20 cellular contexts compared by ENCODE assay signal in genomic region chr15:43293402-43293801, GRCh38. TPM values are rescaled to one million over a fixed set of nuclear protein-coding genes. Genes with fewer than 3 reads are reported as not detected.
DNase-seq lines count a peak whose midpoint lies in the region; ATAC-seq and TF ChIP-seq lines count a peak whose summit lies in the region.
"Had no signal": no experiment of that assay in that cellular context is flagged by ENCODE, and none has a peak within 500 bp of the region (broad histone marks: within the 10 kb centered on the region; RNA-seq: fewer than 3 reads in every experiment).

No MANE protein-coding gene starts in this region.

- no peaks in the 10 kb centered on the region for H3K36me3 ChIP-seq in thoracic aorta
- H3K36me3 ChIP-seq in right atrium auricular region, result no peaks in the 10 kb centered on the region

- H3K27me3 ChIP-seq in thoracic aorta (replicated peaks; ENCODE audit: insufficient read depth) (no peaks in the 10 kb centered on the region), right atrium auricular region (peaks cover 0 to 2% of the 10 kb centered on the region in 2 donors)
- H3K27me3 ChIP-seq: testis had no signal

- no peak overlapping the region for H3K27ac Mint-ChIP-seq in natural killer cell
- no peak overlapping the region for H3K27ac Mint-ChIP-seq in natural killer cell treated with Interleukin-12 subunit alpha and Interleukin-12 subunit beta and Interleukin-15 and Interleukin-18, amount 100 ng/mL, for 72 hours
- H3K27ac Mint-ChIP-seq in WTC11, result no peak overlapping the region

- TF ChIP-seq CTCF in natural killer cell (IDR thresholded peaks at IDR 0.05) (no peak), WTC11 (IDR thresholded peaks at IDR 0.05) (no peak), thoracic aorta (IDR thresholded peaks at IDR 0.05) (no peak), right atrium auricular region (IDR thresholded peaks at IDR 0.05) (no peak)

- H3K27ac ChIP-seq in thoracic aorta, result no peak overlapping the region
- H3K27ac ChIP-seq in right atrium auricular region, result no peak overlapping the region
- H3K27ac ChIP-seq: testis had no signal

- POLR2A ChIA-PET in WTC11 (lab: Charles Lee), result no interaction called here

- CTCF ChIA-PET in WTC11 (lab: Charles Lee), result interaction anchor here (1.0 to 1.7 kb wide), 6 partner anchors 8 to 89 kb away, joined by 3 to 14 read pairs (median 8); partner anchors contain the start of gene TGM7

- ATAC-seq in natural killer cell (peak in 2 of 3 donors; percentile 51 to 52), WTC11 (peak; percentile 95), thoracic aorta (ENCODE audit: insufficient number of reproducible peaks, low FRiP score, low read depth) (no peak)
- no peak for ATAC-seq in natural killer cell treated with Interleukin-12 subunit alpha and Interleukin-12 subunit beta and Interleukin-15 and Interleukin-18, amount 100 ng/mL, for 72 hours

- H3K4me3 Mint-ChIP-seq in natural killer cell (no peak overlapping the region), WTC11 (peak overlapping the region; percentile 61)
- no peak overlapping the region for H3K4me3 Mint-ChIP-seq in natural killer cell treated with Interleukin-12 subunit alpha and Interleukin-12 subunit beta and Interleukin-15 and Interleukin-18, amount 100 ng/mL, for 72 hours

- H3K4me1 Mint-ChIP-seq in natural killer cell (no peaks in the 10 kb centered on the region), WTC11 (peaks cover 25% of the 10 kb centered on the region)
- peaks cover 0 to 3% of the 10 kb centered on the region in 2 donors for H3K4me1 Mint-ChIP-seq in natural killer cell treated with Interleukin-12 subunit alpha and Interleukin-12 subunit beta and Interleukin-15 and Interleukin-18, amount 100 ng/mL, for 72 hours (ENCODE audit: low read depth in 2 of 2)

- H3K9me3 ChIP-seq in thoracic aorta (no peaks in the 10 kb centered on the region), right atrium auricular region (no peaks in the 10 kb centered on the region)
- H3K9me3 ChIP-seq: testis had no signal

- H3K4me1 ChIP-seq in thoracic aorta (ENCODE audit: control insufficient read depth in 1 of 2, low read depth in 2 of 2) (peaks cover 0 to 12% of the 10 kb centered on the region in 2 donors), right atrium auricular region (no peaks in the 10 kb centered on the region)
- H3K4me1 ChIP-seq: testis had no signal

- H3K9me3 Mint-ChIP-seq in natural killer cell, result no peaks in the 10 kb centered on the region
- H3K9me3 Mint-ChIP-seq in natural killer cell treated with Interleukin-12 subunit alpha and Interleukin-12 subunit beta and Interleukin-15 and Interleukin-18, amount 100 ng/mL, for 72 hours, result no peaks in the 10 kb centered on the region
- H3K9me3 Mint-ChIP-seq in WTC11, result no peaks in the 10 kb centered on the region

- intact Hi-C loops in natural killer cell (cut with micrococcal nuclease), result no loop called here

- H3K36me3 Mint-ChIP-seq in natural killer cell (no peaks in the 10 kb centered on the region), WTC11 (no peaks in the 10 kb centered on the region)
- H3K36me3 Mint-ChIP-seq in natural killer cell treated with Interleukin-12 subunit alpha and Interleukin-12 subunit beta and Interleukin-15 and Interleukin-18, amount 100 ng/mL, for 72 hours, result no peaks in the 10 kb centered on the region

- peak overlapping the region; percentile 54 for H3K4me3 ChIP-seq in thoracic aorta
- H3K4me3 ChIP-seq in right atrium auricular region, result no peak overlapping the region

- DNase-seq in natural killer cell, result no peak
- no peak for DNase-seq in natural killer cell treated with Interleukin-12 subunit alpha and Interleukin-12 subunit beta and Interleukin-15 and Interleukin-18, amount 100 ng/mL, for 72 hours (ENCODE audit: low spot score)
- DNase-seq in WTC11 (ENCODE audit: low spot score), result peak; percentile 67
- DNase-seq in iPS-NIHi11 (ENCODE audit: low spot score), result peak; percentile 84
- no peak for DNase-seq in thoracic aorta (ENCODE audit: low spot score)
- DNase-seq in Kasumi-1 (lab: John Stamatoyannopoulos, UW), result no peak
- no peak for DNase-seq in Ammon's horn (ENCODE audit: low spot score)
- DNase-seq in right atrium auricular region (ENCODE audit: low spot score), result no peak
- DNase-seq: activated CD4-positive, alpha-beta T cell treated with anti-CD3 and anti-CD28 coated beads, Interleukin-2, amount 50 U/mL, for 1 hour; AML-193; aorta; DMS79; KG1; NCI-H774; posterior cingulate gyrus; stimulated activated CD4-positive, alpha-beta T cell treated with anti-CD3 and anti-CD28 coated beads, Interleukin-12 subunit alpha, Interleukin-12 subunit beta, amount 100 ng/mL, for 4 hours; testis had no signal

- peaks cover 30 to 59% of the 10 kb centered on the region in 2 donors for H3K27me3 Mint-ChIP-seq in natural killer cell (ENCODE audit: low read depth in 2 of 2)
- H3K27me3 Mint-ChIP-seq in natural killer cell treated with Interleukin-12 subunit alpha and Interleukin-12 subunit beta and Interleukin-15 and Interleukin-18, amount 100 ng/mL, for 72 hours, result peaks cover 27 to 48% of the 10 kb centered on the region in 2 donors
- peaks cover 8% of the 10 kb centered on the region for H3K27me3 Mint-ChIP-seq in WTC11 (ENCODE audit: low read depth)

TF ChIP-seq in WTC11, 78 proteins besides CTCF, POLR2A, EP300 and RAD21:
- TF ChIP-seq SOX15 (CRISPR knock-in tag; IDR thresholded peaks at IDR 0.05) (no peak), FOXP1 (CRISPR knock-in tag; IDR thresholded peaks at IDR 0.05; ENCODE audit: borderline replicate concordance) (no peak), ZMAT4 (CRISPR knock-in tag; IDR thresholded peaks at IDR 0.05) (no peak), MYBL2 (CRISPR knock-in tag; IDR thresholded peaks at IDR 0.05) (no peak), ATF1 (CRISPR knock-in tag; IDR thresholded peaks at IDR 0.05) (no peak)
- TF ChIP-seq, protein P1, sequence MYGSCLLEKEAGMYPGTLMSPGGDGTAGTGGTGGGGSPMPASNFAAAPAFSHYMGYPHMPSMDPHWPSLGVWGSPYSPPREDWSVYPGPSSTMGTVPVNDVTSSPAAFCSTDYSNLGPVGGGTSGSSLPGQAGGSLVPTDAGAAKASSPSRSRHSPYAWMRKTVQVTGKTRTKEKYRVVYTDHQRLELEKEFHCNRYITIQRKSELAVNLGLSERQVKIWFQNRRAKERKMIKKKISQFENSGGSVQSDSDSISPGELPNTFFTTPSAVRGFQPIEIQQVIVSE (CRISPR knock-in tag; IDR thresholded peaks at IDR 0.05; ENCODE audit: borderline replicate concordance), result no peak

RNA-seq across cellular contexts. Expression of gene TGM7, which starts 8.7 kb away (rescaled TPM):
- not detected for total RNA-seq in natural killer cell
- not detected for total RNA-seq in natural killer cell treated with Interleukin-12 subunit alpha and Interleukin-12 subunit beta and Interleukin-15 and Interleukin-18, amount 100 ng/mL, for 72 hours
- total RNA-seq in WTC11 (2021), result not detected in 3 replicates
- total RNA-seq in thoracic aorta, result not detected
- not detected for total RNA-seq in right atrium auricular region
- total RNA-seq: aorta; dermis microvascular lymphatic vessel endothelial cell; mesenteric fat pad; T-helper 2 cell treated with Interferon-gamma antibody and Interleukin-4, amounts not matched to agents 100 ng/mL and 5 ng/mL, for 36 hours had no signal

RNA-seq across cellular contexts. Expression of gene TGM5, which starts 26.7 kb away (rescaled TPM):
- total RNA-seq in natural killer cell, result not detected
- total RNA-seq in natural killer cell treated with Interleukin-12 subunit alpha and Interleukin-12 subunit beta and Interleukin-15 and Interleukin-18, amount 100 ng/mL, for 72 hours, result 1 to 10 TPM in 1 of 2 donors, under 1 TPM in 1; 0.95 to 2.0 TPM
- total RNA-seq in WTC11 (2021), result not detected in 3 replicates
- total RNA-seq in thoracic aorta, result not detected
- under 1 TPM in 1 of 2 donors, not detected in 1; 0.15 TPM for total RNA-seq in right atrium auricular region
- total RNA-seq: dermis microvascular lymphatic vessel endothelial cell had no signal

RNA-seq across cellular contexts. Expression of gene LCMT2, which starts 37.0 kb away (rescaled TPM):
- total RNA-seq in natural killer cell (10 to 100 TPM in 2 of 3 donors, 1 to 10 TPM in 1; 8.0 to 12.6 (median 10.2) TPM), WTC11 (2021) (7.6 to 10.6 TPM (median 9.6 TPM) in 3 replicates), thoracic aorta (1 to 10 TPM; 5.3 to 7.7 TPM), right atrium auricular region (1 to 10 TPM; 4.4 to 8.6 TPM)
- 10 to 100 TPM; 11.8 to 12.6 TPM for total RNA-seq in natural killer cell treated with Interleukin-12 subunit alpha and Interleukin-12 subunit beta and Interleukin-15 and Interleukin-18, amount 100 ng/mL, for 72 hours

Comparison
In these comparisons a context has a peak if more than half of its experiments do, and no peak if none do; other contexts are left out.
1. ATAC-seq: peak in natural killer cell (2 of 3) and WTC11 (single experiment); none in natural killer cell treated with Interleukin-12 subunit alpha and Interleukin-12 subunit beta and Interleukin-15 and Interleukin-18, amount 100 ng/mL, for 72 hours (0 of 2) and thoracic aorta (single experiment).
2. DNase-seq: peak in WTC11 (single experiment) and iPS-NIHi11 (single experiment); none in natural killer cell (single experiment), natural killer cell treated with Interleukin-12 subunit alpha and Interleukin-12 subunit beta and Interleukin-15 and Interleukin-18, amount 100 ng/mL, for 72 hours (single experiment), thoracic aorta (single experiment), Kasumi-1 (0 of 2), Ammon's horn (single experiment) and right atrium auricular region (single experiment).